In the genomic region with DNA sequence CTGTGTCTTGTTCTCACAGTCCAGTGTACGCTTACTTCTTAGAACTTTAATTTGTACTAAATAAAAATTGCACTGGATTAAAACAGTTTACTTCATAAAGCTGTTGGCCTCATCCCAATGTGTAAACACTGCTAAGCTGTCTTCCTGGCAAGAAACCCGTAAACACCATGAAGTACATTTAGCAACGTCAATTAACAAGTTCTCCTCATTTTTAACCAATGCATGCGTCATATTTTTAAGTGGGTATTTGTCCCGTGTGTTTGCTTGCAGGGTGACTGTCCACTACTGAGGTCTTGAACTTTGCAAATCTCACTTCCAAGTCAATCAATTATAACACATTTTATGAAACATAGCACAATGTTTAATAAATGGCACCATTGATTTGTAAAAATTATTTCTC, we compare ENCODE assay signal across 26 cellular contexts.
"Had no signal": no experiment of that assay in that cellular context is flagged by ENCODE, and none has a peak within 500 bp of the region (broad histone marks: within the 10 kb centered on the region; RNA-seq: fewer than 3 reads in every experiment).

No MANE protein-coding gene starts in this region.

- H3K4me1 Mint-ChIP-seq: T-helper 17 cell, WTC11 had no signal

- H3K4me3 ChIP-seq: ascending aorta, body of pancreas, coronary artery, PC-9 had no signal

- ATAC-seq: activated naive CD4-positive, alpha-beta T cell treated with anti-CD3 and anti-CD28 coated beads, Interleukin-2, amount 50 U/mL, for 72 hours; activated naive CD8-positive, alpha-beta T cell treated with anti-CD3 and anti-CD28 coated beads, Interleukin-2, amount 50 U/mL, for 24 hours; activated T-cell treated with anti-CD3 and anti-CD28 coated beads, Interleukin-2, amount 50 U/mL, for 4 hours; body of pancreas; T-helper 17 cell; WTC11 had no signal

- H3K9me3 Mint-ChIP-seq: activated naive CD8-positive, alpha-beta T cell treated with anti-CD3 and anti-CD28 coated beads, Interleukin-2, amount 50 U/mL, for 24 hours; activated T-cell treated with anti-CD3 and anti-CD28 coated beads, Interleukin-2, amount 50 U/mL, for 4 hours had no signal

- H3K4me3 Mint-ChIP-seq: activated naive CD8-positive, alpha-beta T cell treated with anti-CD3 and anti-CD28 coated beads, Interleukin-2, amount 50 U/mL, for 24 hours; activated T-cell treated with anti-CD3 and anti-CD28 coated beads, Interleukin-2, amount 50 U/mL, for 4 hours; T-helper 17 cell; WTC11 had no signal

- DNase-seq: activated CD4-positive, alpha-beta T cell treated with anti-CD3 and anti-CD28 coated beads for 48 hours; activated CD4-positive, alpha-beta T cell treated with anti-CD3 and anti-CD28 coated beads, Interleukin-2, amount 50 U/mL, for 4 hours; activated CD4-positive, CD25-positive, alpha-beta regulatory T cell treated with anti-CD3 and anti-CD28 coated beads, Interleukin-2, amount 50 U/mL, for 72 hours; activated CD8-positive, alpha-beta memory T cell treated with anti-CD3 and anti-CD28 coated beads for 24 hours; activated effector memory CD4-positive, alpha-beta T cell treated with anti-CD3 and anti-CD28 coated beads, Interleukin-2, amount 50 U/mL, for 16 hours; activated naive CD4-positive, alpha-beta T cell treated with Interleukin-2 at 50 U/mL for 16 hours; activated naive CD8-positive, alpha-beta T cell treated with anti-CD3 and anti-CD28 coated beads, Interleukin-2, amount 50 U/mL, for 24 hours; activated T-cell treated with anti-CD3 and anti-CD28 coated beads, Interleukin-2, amount 50 U/mL, for 4 hours; amniotic stem cell; body of pancreas; central memory CD4-positive, alpha-beta T cell; MV-4-11; NCI-H1092 treated with DMSO at 0.1 percent for 48 hours; NCI-H1417 treated with DMSO at 0.1 percent for 48 hours; NCI-H1694 treated with DMSO at 0.1 percent for 48 hours; NCI-H2081 treated with DMSO at 0.1 percent for 48 hours; NCI-H226; NCI-H82; SIG-M5; T-helper 17 cell; T-helper 9 cell had no signal

- H3K27ac Mint-ChIP-seq: activated naive CD4-positive, alpha-beta T cell treated with anti-CD3 and anti-CD28 coated beads, Interleukin-2, amount 50 U/mL, for 72 hours; activated naive CD8-positive, alpha-beta T cell treated with anti-CD3 and anti-CD28 coated beads, Interleukin-2, amount 50 U/mL, for 24 hours; T-helper 17 cell; WTC11 had no signal
